Comparison of ENCODE assay signal across 8 cellular contexts in genomic region chr19:50639121-50640112, GRCh38. TPM values are rescaled to one million over a fixed set of nuclear protein-coding genes. Genes with fewer than 3 reads are reported as not detected.
A peak's percentile ranks its signal among the peaks of the same experiment; 100 is the strongest.
DNase-seq lines count a peak whose midpoint lies in the region; ATAC-seq and TF ChIP-seq lines count a peak whose summit lies in the region.

TSS of gene SYT3 (minus strand) at chr19:50639881. CDS start at chr19:50637411, 2,470 bp downstream.

- no peaks in the 10 kb centered on the region for H3K79me2 ChIP-seq in Loucy (ENCODE audit: insufficient read depth, low read length)

- peak within 1 kb of the TSS in 5 of 7 donors; percentile 66 to 82 (median 77) for H3K4me3 Mint-ChIP-seq in CD8-positive, alpha-beta memory T cell

- H3K9me3 ChIP-seq in CD8-positive, alpha-beta memory T cell (ENCODE audit: low read length) = no peaks in the 10 kb centered on the region
- H3K9me3 ChIP-seq in Loucy (ENCODE audit: insufficient read depth, low read depth, low read length) (no peaks in the 10 kb centered on the region; the same call in 1 of the 2 replicates), neuron (ENCODE audit: low read length) (no peaks in the 10 kb centered on the region)

- H3K27ac ChIP-seq in CD8-positive, alpha-beta memory T cell (ENCODE audit: low read depth, low read length) = peak within 1 kb of the TSS; percentile 6
- no peak within 1 kb of the TSS for H3K27ac ChIP-seq in foreskin keratinocyte

- H3K27ac Mint-ChIP-seq in CD8-positive, alpha-beta memory T cell = no peak within 1 kb of the TSS

- peaks cover 16% of the 10 kb centered on the region for H3K27me3 ChIP-seq in CD8-positive, alpha-beta memory T cell (ENCODE audit: insufficient read depth, low read length, poor library complexity, severe bottlenecking)
- H3K27me3 ChIP-seq in Loucy (ENCODE audit: insufficient read depth, low read length, poor library complexity, severe bottlenecking) = no peaks in the 10 kb centered on the region
- peaks cover 33% of the 10 kb centered on the region for H3K27me3 ChIP-seq in foreskin keratinocyte
- peaks cover 25% of the 10 kb centered on the region for H3K27me3 ChIP-seq in neuron (ENCODE audit: insufficient read depth, low read length)

- H3K4me1 Mint-ChIP-seq in CD8-positive, alpha-beta memory T cell = peaks cover 6 to 8% (median 7%) of the 10 kb centered on the region in 3 donors

- H3K4me1 ChIP-seq in CD8-positive, alpha-beta memory T cell (ENCODE audit: insufficient read depth, low read length) = no peaks in the 10 kb centered on the region
- H3K4me1 ChIP-seq in Loucy (ENCODE audit: insufficient read depth, low read length, poor library complexity, severe bottlenecking) (no peaks in the 10 kb centered on the region), foreskin keratinocyte (no peaks in the 10 kb centered on the region), neuron (ENCODE audit: insufficient read depth, low read length) (peaks cover 4% of the 10 kb centered on the region)

- CTCF ChIA-PET in CD8-positive, alpha-beta memory T cell (lab: Charles Lee) = no interaction called here

- peaks cover 6 to 27% (median 25%) of the 10 kb centered on the region in 5 donors for H3K9me3 Mint-ChIP-seq in CD8-positive, alpha-beta memory T cell

- H3K9ac ChIP-seq in Loucy (ENCODE audit: low read depth, low read length, poor library complexity, severe bottlenecking) = peak within 1 kb of the TSS; percentile 66

- no peaks in the 10 kb centered on the region for H4K20me1 ChIP-seq in Loucy (ENCODE audit: insufficient read depth, low read length, poor library complexity, severe bottlenecking)

- TF ChIP-seq CTCF in Loucy (conservative IDR thresholded peaks at IDR 0.05; ENCODE audit: low read length) (no peak), foreskin keratinocyte (conservative IDR thresholded peaks at IDR 0.05) (no peak)

- no peak within 1 kb of the TSS for H3K4me3 ChIP-seq in CD8-positive, alpha-beta memory T cell (ENCODE audit: low read length)
- peak within 1 kb of the TSS; percentile 74 for H3K4me3 ChIP-seq in Loucy (ENCODE audit: low read length, poor library complexity, severe bottlenecking)
- H3K4me3 ChIP-seq in neuron (ENCODE audit: low read length) = peak within 1 kb of the TSS; percentile 55

- POLR2A ChIA-PET in CD8-positive, alpha-beta memory T cell (lab: Charles Lee) = no interaction called here

- no peaks in the 10 kb centered on the region for H3F3A ChIP-seq in Loucy (ENCODE audit: low read depth)

- peak within 1 kb of the TSS; percentile 81 for H3K4me2 ChIP-seq in Loucy (ENCODE audit: low read depth, low read length, poor library complexity, severe bottlenecking)

- no peaks in the 10 kb centered on the region for H3K9me2 ChIP-seq in Loucy (replicated peaks; ENCODE audit: low read depth, low read length)

- H3K36me3 ChIP-seq in CD8-positive, alpha-beta memory T cell (ENCODE audit: insufficient read depth, low read length) = no peaks in the 10 kb centered on the region
- H3K36me3 ChIP-seq in Loucy (ENCODE audit: insufficient read depth, low read length) (no peaks in the 10 kb centered on the region), neuron (ENCODE audit: insufficient read depth, low read length) (no peaks in the 10 kb centered on the region)

- peaks cover 48 to 57% of the 10 kb centered on the region in 2 donors for H3K27me3 Mint-ChIP-seq in CD8-positive, alpha-beta memory T cell

- peak in 1 of 5 donors; percentile 42 for DNase-seq in CD8-positive, alpha-beta memory T cell
- peak; percentile 68 for DNase-seq in activated CD8-positive, alpha-beta memory T cell treated with anti-CD3 and anti-CD28 coated beads, Interleukin-2, amount 50 U/mL, for 48 hours
- DNase-seq in foreskin keratinocyte = no peak

- H3K36me3 Mint-ChIP-seq in CD8-positive, alpha-beta memory T cell = peaks cover 0 to 7% (median 0%) of the 10 kb centered on the region in 3 donors

- peak within 1 kb of the TSS; percentile 93 for H2AFZ ChIP-seq in Loucy (ENCODE audit: low read length)
- peak within 1 kb of the TSS; percentile 75 for H2AFZ ChIP-seq in neuron (ENCODE audit: low read depth, low read length)

- ATAC-seq in foreskin keratinocyte (peak; percentile 36), HG02840 (IDR thresholded peaks at IDR 0.05; ENCODE audit: low FRiP score, unreplicated experiment) (no peak), GM21717 (IDR thresholded peaks at IDR 0.05; ENCODE audit: unreplicated experiment) (no peak), HG02763 (IDR thresholded peaks at IDR 0.05; ENCODE audit: unreplicated experiment) (no peak)

RNA-seq across cellular contexts. Expression of gene SYT3, which starts in this region (rescaled TPM):
- under 1 TPM; 0.11 to 0.24 TPM for total RNA-seq in CD8-positive, alpha-beta memory T cell
- polyA plus RNA-seq in CD8-positive, alpha-beta memory T cell = 0.09 TPM
- not detected in 2 replicates for total RNA-seq in foreskin keratinocyte
- polyA plus RNA-seq in foreskin keratinocyte = not detected in 2 replicates

Comparison
In these comparisons a context has a peak if more than half of its experiments do, and no peak if none do; other contexts are left out.
1. Peak in ATAC-seq in foreskin keratinocyte; RNA of the gene not detected or under 1 TPM.